8 cellular contexts compared by ENCODE assay signal in the genomic region with DNA sequence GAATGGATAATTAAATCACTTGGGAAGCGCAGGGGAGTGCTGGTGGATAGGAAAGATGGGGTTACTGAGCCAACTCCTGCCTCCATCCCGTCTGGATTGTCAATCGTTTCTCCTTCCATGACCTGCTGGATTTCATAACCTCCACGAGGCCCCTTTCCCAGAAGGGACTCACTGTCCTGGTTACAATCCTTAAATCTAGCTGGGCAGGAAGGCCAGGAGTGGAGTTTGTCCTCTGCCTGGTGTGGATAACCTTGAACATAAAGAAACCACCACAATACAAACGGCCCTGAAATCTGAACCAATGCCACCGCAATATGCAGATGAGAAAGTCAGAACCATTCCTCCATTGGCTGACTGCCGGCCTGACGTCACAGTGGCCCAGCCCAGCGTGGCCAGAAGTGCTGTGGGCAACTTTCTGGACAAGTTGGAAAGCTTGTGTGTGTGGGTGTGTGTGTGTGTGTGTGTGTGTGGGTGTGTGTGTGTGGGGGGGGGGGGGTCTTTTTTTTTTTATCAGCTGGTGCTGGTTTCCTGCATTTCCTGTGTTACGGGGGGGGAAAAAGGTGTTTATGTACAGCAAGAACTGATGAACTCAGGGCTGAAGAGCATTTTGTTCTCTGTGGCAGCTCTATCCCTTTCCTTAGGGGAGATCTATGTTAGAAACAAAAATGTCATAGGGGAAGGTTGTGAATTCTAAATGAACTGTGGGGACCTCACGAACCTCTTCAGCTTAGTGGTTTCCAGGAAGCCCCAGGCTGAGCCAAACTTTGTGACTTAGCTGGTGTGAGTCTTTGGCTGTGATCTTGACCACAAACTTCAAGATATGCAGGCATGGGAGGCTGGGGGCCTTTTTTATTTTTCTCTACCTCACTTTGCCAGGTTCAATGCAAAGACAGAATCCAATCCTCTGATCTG.
DNase-seq lines count a peak whose midpoint lies in the region; ATAC-seq, FAIRE-seq and TF ChIP-seq lines count a peak whose summit lies in the region.

No MANE protein-coding gene starts in this region.

- FAIRE-seq in pancreas (lab: Jason Lieb, UNC) = peak; percentile 5

- POLR2A ChIA-PET in activated naive CD8-positive, alpha-beta T cell treated with anti-CD3 and anti-CD28 coated beads, Interleukin-2, amount 10 ng/mL, durations not matched to agents 7 days and 5 days (lab: Charles Lee) = interaction anchor here (0.6 to 1.0 kb wide), 5 partner anchors 26 to 200 kb away, joined by 3 to 4 read pairs (median 4); partner anchors contain the start of gene MAP1LC3B2

- H3K27me3 ChIP-seq in Karpas-422 (ENCODE audit: low read length) (no peaks in the 10 kb centered on the region), pancreas (no peaks in the 10 kb centered on the region), thoracic aorta (replicated peaks; ENCODE audit: insufficient read depth) (no peaks in the 10 kb centered on the region)

- no peak overlapping the region for H3K4me3 ChIP-seq in Karpas-422 (ENCODE audit: low read length)
- H3K4me3 ChIP-seq in pancreas = peak overlapping the region in 1 of 4 donors; percentile 12
- peak overlapping the region; percentile 65 for H3K4me3 ChIP-seq in thoracic aorta

- H3K79me2 ChIP-seq in Karpas-422 (ENCODE audit: low read length) = no peaks in the 10 kb centered on the region

- no peak overlapping the region for H3K4me2 ChIP-seq in Karpas-422 (ENCODE audit: low read depth, low read length, poor library complexity, severe bottlenecking)

- DNase-seq in AG20443 (ENCODE audit: low spot score) = peak; percentile 94
- peak; percentile 74 for DNase-seq in Karpas-422
- DNase-seq in activated naive CD8-positive, alpha-beta T cell treated with anti-CD3 and anti-CD28 coated beads, Interleukin-2, amount 10 ng/mL, durations not matched to agents 7 days and 5 days = peak; percentile 74
- DNase-seq in Right ventricle myocardium superior = peak; percentile 97
- DNase-seq in pancreas = peak; percentile 87 to 98 (median 95)
- peak; percentile 87 for DNase-seq in thoracic aorta (ENCODE audit: low spot score)

- H3K4me3 Mint-ChIP-seq in activated naive CD8-positive, alpha-beta T cell treated with anti-CD3 and anti-CD28 coated beads, Interleukin-2, amount 10 ng/mL, durations not matched to agents 7 days and 5 days = peak overlapping the region; percentile 86

- ATAC-seq in GM21367 (IDR thresholded peaks at IDR 0.05; ENCODE audit: unreplicated experiment) = peak; percentile 95
- ATAC-seq in SK-N-SH treated with all-trans-retinoic acid at 6 μM for 48 hours = peak; percentile 98
- ATAC-seq in activated naive CD8-positive, alpha-beta T cell treated with anti-CD3 and anti-CD28 coated beads, Interleukin-2, amount 10 ng/mL, durations not matched to agents 7 days and 5 days (ENCODE audit: low read depth) = peak; percentile 85
- ATAC-seq in Right ventricle myocardium superior (ENCODE audit: poor library complexity) = peak; percentile 97
- ATAC-seq in pancreas = peak; percentile 98 to 99 (median 98)
- ATAC-seq in thoracic aorta (ENCODE audit: insufficient number of reproducible peaks, low FRiP score, low read depth) = peak; percentile 99

- H2AFZ ChIP-seq in Karpas-422 (ENCODE audit: low read length) = no peak overlapping the region

- no peaks in the 10 kb centered on the region for H4K20me1 ChIP-seq in Karpas-422 (ENCODE audit: insufficient read depth, low read depth, low read length)

- no peaks in the 10 kb centered on the region for H3K9me3 ChIP-seq in Karpas-422 (ENCODE audit: low read length)
- no peaks in the 10 kb centered on the region for H3K9me3 ChIP-seq in pancreas
- H3K9me3 ChIP-seq in thoracic aorta = no peaks in the 10 kb centered on the region

- WGBS in pancreas, 2 donors = 10 to 20% methylated on average over 11 of the region's 11 CpGs

- no peaks in the 10 kb centered on the region for H3K36me3 ChIP-seq in Karpas-422 (ENCODE audit: insufficient read depth, low read length)
- H3K36me3 ChIP-seq in pancreas = no peaks in the 10 kb centered on the region
- H3K36me3 ChIP-seq in thoracic aorta = no peaks in the 10 kb centered on the region

- H3K27me3 Mint-ChIP-seq in activated naive CD8-positive, alpha-beta T cell treated with anti-CD3 and anti-CD28 coated beads, Interleukin-2, amount 10 ng/mL, durations not matched to agents 7 days and 5 days = no peaks in the 10 kb centered on the region

- H3K27ac ChIP-seq in Karpas-422 (ENCODE audit: low read length) (no peak overlapping the region), pancreas (peak overlapping the region; percentile 53 to 82 (median 68)), thoracic aorta (peak overlapping the region; percentile 69 to 78)

- intact Hi-C loops in Right ventricle myocardium superior (cut with DNase I) (no loop called here), pancreas (cut with DNase I) (no loop called here)

- H3K9me2 ChIP-seq in Karpas-422 (replicated peaks; ENCODE audit: insufficient read depth, low read length) = no peaks in the 10 kb centered on the region

- no peaks in the 10 kb centered on the region for H3K4me1 ChIP-seq in Karpas-422 (ENCODE audit: low read length)
- peaks cover 6 to 16% (median 11%) of the 10 kb centered on the region in 3 donors for H3K4me1 ChIP-seq in pancreas
- H3K4me1 ChIP-seq in thoracic aorta (ENCODE audit: control insufficient read depth in 1 of 2, low read depth in 2 of 2) = peaks cover 4 to 15% of the 10 kb centered on the region in 2 donors

- no peaks in the 10 kb centered on the region for H3K36me3 Mint-ChIP-seq in activated naive CD8-positive, alpha-beta T cell treated with anti-CD3 and anti-CD28 coated beads, Interleukin-2, amount 10 ng/mL, durations not matched to agents 7 days and 5 days

- H3K9me3 Mint-ChIP-seq in activated naive CD8-positive, alpha-beta T cell treated with anti-CD3 and anti-CD28 coated beads, Interleukin-2, amount 10 ng/mL, durations not matched to agents 7 days and 5 days = no peaks in the 10 kb centered on the region

- H3K27ac Mint-ChIP-seq in activated naive CD8-positive, alpha-beta T cell treated with anti-CD3 and anti-CD28 coated beads, Interleukin-2, amount 10 ng/mL, durations not matched to agents 7 days and 5 days = peak overlapping the region; percentile 92

- TF ChIP-seq CTCF in pancreas (IDR thresholded peaks at IDR 0.05) (no peak), thoracic aorta (IDR thresholded peaks at IDR 0.05) (no peak)

- no peak overlapping the region for H3K9ac ChIP-seq in Karpas-422 (ENCODE audit: low read length)

- peaks cover 26% of the 10 kb centered on the region for H3K4me1 Mint-ChIP-seq in activated naive CD8-positive, alpha-beta T cell treated with anti-CD3 and anti-CD28 coated beads, Interleukin-2, amount 10 ng/mL, durations not matched to agents 7 days and 5 days

TF ChIP-seq in SK-N-SH treated with all-trans-retinoic acid at 6 μM for 48 hours, 23 proteins besides CTCF, POLR2A, EP300 and RAD21 (continues in another document):
- TF ChIP-seq RARB (CRISPR knock-in tag; IDR thresholded peaks at IDR 0.05) (no peak), ISL1 (CRISPR knock-in tag; IDR thresholded peaks at IDR 0.05) (no peak), TCF4 (CRISPR knock-in tag; IDR thresholded peaks at IDR 0.05; ENCODE audit: borderline replicate concordance) (0 out of 2 replicates have a peak, but pooled peaks have one; percentile 10), ZFP3 (CRISPR knock-in tag; IDR thresholded peaks at IDR 0.05) (peak; percentile 89), TSHZ2 (CRISPR knock-in tag; IDR thresholded peaks at IDR 0.05) (0 out of 2 replicates have a peak, but pooled peaks have one; percentile 39), CSRNP3 (CRISPR knock-in tag; IDR thresholded peaks at IDR 0.05) (no peak)
